Comparison of ENCODE assay signal across 8 cellular contexts in the genomic region with DNA sequence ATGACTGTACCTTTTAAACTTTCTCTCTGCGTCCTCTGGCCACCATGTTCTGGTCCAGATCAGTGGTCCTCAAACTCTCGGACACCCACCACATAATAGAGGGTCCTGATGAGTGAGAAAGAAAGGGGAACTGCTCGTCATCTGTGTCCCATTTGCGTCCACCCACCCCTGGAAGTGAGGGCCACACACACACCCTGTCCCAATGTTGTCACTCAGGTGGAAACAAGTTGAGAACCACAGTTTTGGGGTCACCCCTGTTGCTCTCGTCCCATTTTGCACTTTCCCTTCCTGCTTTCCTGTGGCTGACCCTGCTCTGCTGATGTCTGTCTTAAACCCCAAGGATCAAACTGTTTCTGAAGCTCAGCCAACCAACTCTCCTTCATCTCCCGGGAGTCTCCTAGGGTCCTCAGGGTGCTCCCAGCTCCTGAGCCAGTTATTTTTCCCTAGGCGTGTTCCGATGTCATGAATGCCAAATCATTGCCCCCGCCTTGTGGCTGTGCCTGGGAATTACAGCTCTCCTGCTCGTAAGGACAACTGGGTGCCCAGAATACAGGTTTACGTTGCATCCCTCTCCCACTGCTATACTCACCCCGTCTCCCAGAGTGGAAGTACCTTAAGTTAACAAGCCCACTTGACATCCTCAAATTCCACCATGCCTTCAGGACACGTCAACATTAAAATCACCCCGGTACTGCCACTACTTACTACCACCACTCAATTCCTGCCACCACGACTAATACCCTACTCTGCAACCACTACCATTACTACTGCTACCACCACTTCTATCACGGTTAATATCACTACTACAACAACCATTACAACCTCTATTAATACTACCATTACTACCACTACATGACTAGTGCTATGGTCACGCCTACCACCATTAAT. TPM values are rescaled to one million over a fixed set of nuclear protein-coding genes. Genes with fewer than 3 reads are reported as not detected.
DNase-seq lines count a peak whose midpoint lies in the region; ATAC-seq and TF ChIP-seq lines count a peak whose summit lies in the region.

No MANE protein-coding gene starts in this region.

- no peak overlapping the region for H3K4me3 ChIP-seq in thyroid gland (replicated peaks in 1 of 3)

- peak; percentile 85 for TF ChIP-seq RAD21 in Ishikawa (IDR thresholded peaks at IDR 0.05; ENCODE audit: low read depth)

- TF ChIP-seq CTCF in MCF 10A (IDR thresholded peaks at IDR 0.05; ENCODE audit: unreplicated experiment) (peak; percentile 87), thyroid gland (IDR thresholded peaks at IDR 0.05) (peak; percentile 46 to 80 (median 72))

- no peak overlapping the region for H3K4me3 Mint-ChIP-seq in MCF 10A (ENCODE audit: unreplicated experiment)

- POLR2A ChIA-PET in MCF 10A (lab: Yijun Ruan, JAX), result interaction anchor here (0.5 to 1.7 kb wide), 6 partner anchors 21 to 380 kb away, joined by 3 to 7 read pairs (median 4); no protein-coding TSS in a partner anchor

- CTCF ChIA-PET in MCF 10A (lab: Yijun Ruan, JAX), result interaction anchor here (0.5 to 5.5 kb wide), 36 partner anchors 10 to 578 kb away, joined by 3 to 66 read pairs (median 4); a partner anchor contains a TSS

- H3K27ac ChIP-seq in thyroid gland, result no peak overlapping the region

- ATAC-seq in left lobe of liver (peak; percentile 98), GM19395 (IDR thresholded peaks at IDR 0.05; ENCODE audit: unreplicated experiment) (no peak), GM21423 (IDR thresholded peaks at IDR 0.05; ENCODE audit: unreplicated experiment) (no peak)

- H3K9me3 ChIP-seq in thyroid gland, result no peaks in the 10 kb centered on the region

- intact Hi-C loops in MCF 10A (cut with micrococcal nuclease) (loop anchor here (1.0 to 5.0 kb wide), 5 partner anchors 46 to 398 kb away; no protein-coding TSS in a partner anchor), thyroid gland (cut with DNase I) (no loop called here)

- peak; percentile 20 for DNase-seq in DMS153 (lab: John Stamatoyannopoulos, UW)
- DNase-seq in RKO (ENCODE audit: low spot score), result peak; percentile 18
- DNase-seq in MCF 10A (ENCODE audit: unreplicated experiment), result peak; percentile 75
- DNase-seq in left lobe of liver (ENCODE audit: low spot score), result peak; percentile 73
- peak; percentile 69 to 78 for DNase-seq in thyroid gland

- WGBS in thyroid gland, 2 donors, result 48 to 53% methylated on average over 17 of the region's 17 CpGs

- H3K36me3 Mint-ChIP-seq in MCF 10A (ENCODE audit: insufficient read depth, unreplicated experiment), result no peaks in the 10 kb centered on the region

- BruUV-seq in MCF 10A (replicated peaks; lab: Mats Ljungman, UMichigan), result no TSS peak

- no peaks in the 10 kb centered on the region for H3K27me3 ChIP-seq in thyroid gland

- H3K27ac Mint-ChIP-seq in MCF 10A (ENCODE audit: low read depth, unreplicated experiment), result no peak overlapping the region

- H3K27me3 Mint-ChIP-seq in MCF 10A (ENCODE audit: insufficient read depth, unreplicated experiment), result no peaks in the 10 kb centered on the region

- no peaks in the 10 kb centered on the region for H3K36me3 ChIP-seq in thyroid gland

- H3K4me1 ChIP-seq in thyroid gland, result no peaks in the 10 kb centered on the region

- TF ChIP-seq EP300 in Ishikawa (IDR thresholded peaks at IDR 0.05; ENCODE audit: borderline replicate concordance), result no peak

- peaks cover 18% of the 10 kb centered on the region for H3K4me1 Mint-ChIP-seq in MCF 10A (ENCODE audit: insufficient read depth, unreplicated experiment)

- no peaks in the 10 kb centered on the region for H3K9me3 Mint-ChIP-seq in MCF 10A (ENCODE audit: unreplicated experiment)

- TF ChIP-seq POLR2A in thyroid gland (IDR thresholded peaks at IDR 0.05), result no peak

TF ChIP-seq in Ishikawa, 13 proteins besides CTCF, POLR2A, EP300 and RAD21:
- no peak for TF ChIP-seq NFIC (IDR thresholded peaks at IDR 0.05)
- TF ChIP-seq CEBPB (IDR thresholded peaks at IDR 0.05), result no peak
- TF ChIP-seq, protein P1, sequence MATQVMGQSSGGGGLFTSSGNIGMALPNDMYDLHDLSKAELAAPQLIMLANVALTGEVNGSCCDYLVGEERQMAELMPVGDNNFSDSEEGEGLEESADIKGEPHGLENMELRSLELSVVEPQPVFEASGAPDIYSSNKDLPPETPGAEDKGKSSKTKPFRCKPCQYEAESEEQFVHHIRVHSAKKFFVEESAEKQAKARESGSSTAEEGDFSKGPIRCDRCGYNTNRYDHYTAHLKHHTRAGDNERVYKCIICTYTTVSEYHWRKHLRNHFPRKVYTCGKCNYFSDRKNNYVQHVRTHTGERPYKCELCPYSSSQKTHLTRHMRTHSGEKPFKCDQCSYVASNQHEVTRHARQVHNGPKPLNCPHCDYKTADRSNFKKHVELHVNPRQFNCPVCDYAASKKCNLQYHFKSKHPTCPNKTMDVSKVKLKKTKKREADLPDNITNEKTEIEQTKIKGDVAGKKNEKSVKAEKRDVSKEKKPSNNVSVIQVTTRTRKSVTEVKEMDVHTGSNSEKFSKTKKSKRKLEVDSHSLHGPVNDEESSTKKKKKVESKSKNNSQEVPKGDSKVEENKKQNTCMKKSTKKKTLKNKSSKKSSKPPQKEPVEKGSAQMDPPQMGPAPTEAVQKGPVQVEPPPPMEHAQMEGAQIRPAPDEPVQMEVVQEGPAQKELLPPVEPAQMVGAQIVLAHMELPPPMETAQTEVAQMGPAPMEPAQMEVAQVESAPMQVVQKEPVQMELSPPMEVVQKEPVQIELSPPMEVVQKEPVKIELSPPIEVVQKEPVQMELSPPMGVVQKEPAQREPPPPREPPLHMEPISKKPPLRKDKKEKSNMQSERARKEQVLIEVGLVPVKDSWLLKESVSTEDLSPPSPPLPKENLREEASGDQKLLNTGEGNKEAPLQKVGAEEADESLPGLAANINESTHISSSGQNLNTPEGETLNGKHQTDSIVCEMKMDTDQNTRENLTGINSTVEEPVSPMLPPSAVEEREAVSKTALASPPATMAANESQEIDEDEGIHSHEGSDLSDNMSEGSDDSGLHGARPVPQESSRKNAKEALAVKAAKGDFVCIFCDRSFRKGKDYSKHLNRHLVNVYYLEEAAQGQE (IDR thresholded peaks at IDR 0.05; ENCODE audit: low read depth), result no peak
- TF ChIP-seq, protein P2, sequence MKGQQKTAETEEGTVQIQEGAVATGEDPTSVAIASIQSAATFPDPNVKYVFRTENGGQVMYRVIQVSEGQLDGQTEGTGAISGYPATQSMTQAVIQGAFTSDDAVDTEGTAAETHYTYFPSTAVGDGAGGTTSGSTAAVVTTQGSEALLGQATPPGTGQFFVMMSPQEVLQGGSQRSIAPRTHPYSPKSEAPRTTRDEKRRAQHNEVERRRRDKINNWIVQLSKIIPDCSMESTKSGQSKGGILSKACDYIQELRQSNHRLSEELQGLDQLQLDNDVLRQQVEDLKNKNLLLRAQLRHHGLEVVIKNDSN (IDR thresholded peaks at IDR 0.05), result no peak
- TF ChIP-seq YY1 (IDR thresholded peaks at IDR 0.05; ENCODE audit: low read depth), result no peak
- no peak for TF ChIP-seq FOXM1 (IDR thresholded peaks at IDR 0.05; ENCODE audit: borderline replicate concordance, low read depth)
- TF ChIP-seq TCF12 (IDR thresholded peaks at IDR 0.05; ENCODE audit: low read depth), result no peak
- TF ChIP-seq ZBTB7A (IDR thresholded peaks at IDR 0.05; ENCODE audit: low read depth), result no peak
- TF ChIP-seq EGR1 (IDR thresholded peaks at IDR 0.05), result no peak
- TF ChIP-seq, protein P3, sequence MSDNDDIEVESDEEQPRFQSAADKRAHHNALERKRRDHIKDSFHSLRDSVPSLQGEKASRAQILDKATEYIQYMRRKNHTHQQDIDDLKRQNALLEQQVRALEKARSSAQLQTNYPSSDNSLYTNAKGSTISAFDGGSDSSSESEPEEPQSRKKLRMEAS (IDR thresholded peaks at IDR 0.05), result no peak
- TF ChIP-seq TAF1 (IDR thresholded peaks at IDR 0.05; ENCODE audit: low read depth), result no peak
- TF ChIP-seq CREB1 (IDR thresholded peaks at IDR 0.05; ENCODE audit: low read depth), result no peak
- no peak for TF ChIP-seq TEAD4 (IDR thresholded peaks at IDR 0.05)

RNA-seq across cellular contexts. Expression of a gene that starts 26.0 kb away (rescaled TPM):
- total RNA-seq in MCF 10A (2022), result not detected in 2 replicates
- 8.4 TPM for total RNA-seq in left lobe of liver
- total RNA-seq in thyroid gland, result not detected

Comparison
In these comparisons a context has a peak if more than half of its experiments do, and no peak if none do; other contexts are left out.
1. DNase-seq: peak in every context shown above with its lines; median percentile 75 in MCF 10A; 74 in thyroid gland; 73 in left lobe of liver; 20 in DMS153; 18 in RKO.